ENCODE assay signal across 1 cellular context in the genomic region with DNA sequence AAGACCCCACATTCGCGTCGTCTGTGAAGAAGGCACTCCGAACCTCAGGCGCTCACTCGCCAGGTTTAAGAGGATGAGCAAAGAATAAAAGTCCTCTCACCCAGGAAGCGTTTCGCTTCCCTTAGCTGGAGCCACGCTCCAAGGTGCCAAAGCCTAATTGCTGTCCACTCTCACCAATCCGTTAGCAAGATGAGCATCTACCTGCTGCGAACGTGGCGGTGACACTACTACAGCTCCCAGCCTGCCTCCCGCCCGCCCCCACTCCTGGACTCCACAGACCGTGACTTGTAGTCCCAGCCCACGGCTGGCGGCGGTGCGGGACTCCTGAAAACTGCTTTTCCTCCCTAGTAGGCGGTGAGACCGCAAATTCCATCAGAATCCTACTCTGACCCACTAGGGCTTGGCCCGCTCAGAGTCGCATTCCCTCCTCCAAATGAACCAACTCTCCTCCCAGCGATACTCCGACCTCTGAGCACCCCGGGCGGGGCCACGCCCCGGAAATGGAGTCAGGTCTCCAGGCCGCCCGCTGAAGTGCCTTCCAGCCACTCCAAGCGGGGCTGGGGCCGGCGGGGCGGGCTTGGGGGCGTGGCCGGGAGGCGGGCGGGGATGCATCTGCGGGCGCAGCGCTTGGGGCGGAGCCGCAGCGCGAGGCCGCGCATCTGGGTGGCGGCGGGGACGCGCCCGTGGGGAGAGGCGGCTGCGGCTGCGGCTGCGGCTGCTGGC.
TF ChIP-seq lines count a peak whose summit lies in the region.

No MANE protein-coding gene starts in this region.

TF ChIP-seq in H1, 55 proteins besides CTCF, POLR2A, EP300 and RAD21:
- no peak for TF ChIP-seq HDAC6 (IDR thresholded peaks at IDR 0.05; ENCODE audit: low read depth, low read length)
- TF ChIP-seq ZNF274 (IDR thresholded peaks at IDR 0.05; ENCODE audit: borderline replicate concordance, extremely low read depth, low read length) = no peak
- no peak for TF ChIP-seq KDM5A (IDR thresholded peaks at IDR 0.05; ENCODE audit: low read length)
- peak; percentile 92 for TF ChIP-seq TBP (IDR thresholded peaks at IDR 0.05; ENCODE audit: low read depth, low read length)
- no peak for TF ChIP-seq RBBP5 (IDR thresholded peaks at IDR 0.05; ENCODE audit: borderline replicate concordance, low read depth, low read length)
- no peak for TF ChIP-seq BRCA1 (IDR thresholded peaks at IDR 0.05; ENCODE audit: low read depth, low read length)
- no peak for TF ChIP-seq SP2 (IDR thresholded peaks at IDR 0.05; ENCODE audit: low read length)
- peak; percentile 80 for TF ChIP-seq POLR2AphosphoS5 (IDR thresholded peaks at IDR 0.05; ENCODE audit: low read depth, low read length)
- peak; percentile 63; the same call in 1 of the 2 replicates for TF ChIP-seq SP1 (IDR thresholded peaks at IDR 0.05; ENCODE audit: low read depth, low read length)
- no peak for TF ChIP-seq CBX8 (IDR thresholded peaks at IDR 0.05; ENCODE audit: borderline replicate concordance, low read depth, low read length)
- TF ChIP-seq BCL11A (IDR thresholded peaks at IDR 0.05; ENCODE audit: low read depth in 2 of 2, low read length in 2 of 2) = no peak
- TF ChIP-seq GABPA (IDR thresholded peaks at IDR 0.05; ENCODE audit: borderline replicate concordance, insufficient read depth, low read length) = no peak
- TF ChIP-seq KDM4A (IDR thresholded peaks at IDR 0.05; ENCODE audit: low read depth, low read length, severe bottlenecking) = peak; percentile 62
- TF ChIP-seq BACH1 (IDR thresholded peaks at IDR 0.05; ENCODE audit: low read length) = peak; percentile 5; the same call in 1 of the 2 replicates
- TF ChIP-seq RFX5 (IDR thresholded peaks at IDR 0.05; ENCODE audit: borderline replicate concordance, low read depth, low read length) = no peak
- TF ChIP-seq SAP30 (IDR thresholded peaks at IDR 0.05; ENCODE audit: insufficient read depth, insufficient replicate concordance, low read length) = no peak
- TF ChIP-seq CHD1 (IDR thresholded peaks at IDR 0.05; ENCODE audit: low read depth, low read length) = no peak
- no peak for TF ChIP-seq SIRT6 (IDR thresholded peaks at IDR 0.05; ENCODE audit: low read length)
- TF ChIP-seq SRF (IDR thresholded peaks at IDR 0.05; ENCODE audit: low read depth, low read length) = no peak
- no peak for TF ChIP-seq NANOG (IDR thresholded peaks at IDR 0.05; ENCODE audit: insufficient read depth, low read depth, low read length, poor library complexity, severe bottlenecking)
- peak; percentile 52; the same call in 1 of the 2 replicates for TF ChIP-seq TEAD4 (IDR thresholded peaks at IDR 0.05; ENCODE audit: low read depth, low read length)
- TF ChIP-seq, protein P1, sequence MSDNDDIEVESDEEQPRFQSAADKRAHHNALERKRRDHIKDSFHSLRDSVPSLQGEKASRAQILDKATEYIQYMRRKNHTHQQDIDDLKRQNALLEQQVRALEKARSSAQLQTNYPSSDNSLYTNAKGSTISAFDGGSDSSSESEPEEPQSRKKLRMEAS (IDR thresholded peaks at IDR 0.05) = no peak
- no peak for TF ChIP-seq TCF12 (IDR thresholded peaks at IDR 0.05; ENCODE audit: low read depth, low read length)
- TF ChIP-seq, protein P2, sequence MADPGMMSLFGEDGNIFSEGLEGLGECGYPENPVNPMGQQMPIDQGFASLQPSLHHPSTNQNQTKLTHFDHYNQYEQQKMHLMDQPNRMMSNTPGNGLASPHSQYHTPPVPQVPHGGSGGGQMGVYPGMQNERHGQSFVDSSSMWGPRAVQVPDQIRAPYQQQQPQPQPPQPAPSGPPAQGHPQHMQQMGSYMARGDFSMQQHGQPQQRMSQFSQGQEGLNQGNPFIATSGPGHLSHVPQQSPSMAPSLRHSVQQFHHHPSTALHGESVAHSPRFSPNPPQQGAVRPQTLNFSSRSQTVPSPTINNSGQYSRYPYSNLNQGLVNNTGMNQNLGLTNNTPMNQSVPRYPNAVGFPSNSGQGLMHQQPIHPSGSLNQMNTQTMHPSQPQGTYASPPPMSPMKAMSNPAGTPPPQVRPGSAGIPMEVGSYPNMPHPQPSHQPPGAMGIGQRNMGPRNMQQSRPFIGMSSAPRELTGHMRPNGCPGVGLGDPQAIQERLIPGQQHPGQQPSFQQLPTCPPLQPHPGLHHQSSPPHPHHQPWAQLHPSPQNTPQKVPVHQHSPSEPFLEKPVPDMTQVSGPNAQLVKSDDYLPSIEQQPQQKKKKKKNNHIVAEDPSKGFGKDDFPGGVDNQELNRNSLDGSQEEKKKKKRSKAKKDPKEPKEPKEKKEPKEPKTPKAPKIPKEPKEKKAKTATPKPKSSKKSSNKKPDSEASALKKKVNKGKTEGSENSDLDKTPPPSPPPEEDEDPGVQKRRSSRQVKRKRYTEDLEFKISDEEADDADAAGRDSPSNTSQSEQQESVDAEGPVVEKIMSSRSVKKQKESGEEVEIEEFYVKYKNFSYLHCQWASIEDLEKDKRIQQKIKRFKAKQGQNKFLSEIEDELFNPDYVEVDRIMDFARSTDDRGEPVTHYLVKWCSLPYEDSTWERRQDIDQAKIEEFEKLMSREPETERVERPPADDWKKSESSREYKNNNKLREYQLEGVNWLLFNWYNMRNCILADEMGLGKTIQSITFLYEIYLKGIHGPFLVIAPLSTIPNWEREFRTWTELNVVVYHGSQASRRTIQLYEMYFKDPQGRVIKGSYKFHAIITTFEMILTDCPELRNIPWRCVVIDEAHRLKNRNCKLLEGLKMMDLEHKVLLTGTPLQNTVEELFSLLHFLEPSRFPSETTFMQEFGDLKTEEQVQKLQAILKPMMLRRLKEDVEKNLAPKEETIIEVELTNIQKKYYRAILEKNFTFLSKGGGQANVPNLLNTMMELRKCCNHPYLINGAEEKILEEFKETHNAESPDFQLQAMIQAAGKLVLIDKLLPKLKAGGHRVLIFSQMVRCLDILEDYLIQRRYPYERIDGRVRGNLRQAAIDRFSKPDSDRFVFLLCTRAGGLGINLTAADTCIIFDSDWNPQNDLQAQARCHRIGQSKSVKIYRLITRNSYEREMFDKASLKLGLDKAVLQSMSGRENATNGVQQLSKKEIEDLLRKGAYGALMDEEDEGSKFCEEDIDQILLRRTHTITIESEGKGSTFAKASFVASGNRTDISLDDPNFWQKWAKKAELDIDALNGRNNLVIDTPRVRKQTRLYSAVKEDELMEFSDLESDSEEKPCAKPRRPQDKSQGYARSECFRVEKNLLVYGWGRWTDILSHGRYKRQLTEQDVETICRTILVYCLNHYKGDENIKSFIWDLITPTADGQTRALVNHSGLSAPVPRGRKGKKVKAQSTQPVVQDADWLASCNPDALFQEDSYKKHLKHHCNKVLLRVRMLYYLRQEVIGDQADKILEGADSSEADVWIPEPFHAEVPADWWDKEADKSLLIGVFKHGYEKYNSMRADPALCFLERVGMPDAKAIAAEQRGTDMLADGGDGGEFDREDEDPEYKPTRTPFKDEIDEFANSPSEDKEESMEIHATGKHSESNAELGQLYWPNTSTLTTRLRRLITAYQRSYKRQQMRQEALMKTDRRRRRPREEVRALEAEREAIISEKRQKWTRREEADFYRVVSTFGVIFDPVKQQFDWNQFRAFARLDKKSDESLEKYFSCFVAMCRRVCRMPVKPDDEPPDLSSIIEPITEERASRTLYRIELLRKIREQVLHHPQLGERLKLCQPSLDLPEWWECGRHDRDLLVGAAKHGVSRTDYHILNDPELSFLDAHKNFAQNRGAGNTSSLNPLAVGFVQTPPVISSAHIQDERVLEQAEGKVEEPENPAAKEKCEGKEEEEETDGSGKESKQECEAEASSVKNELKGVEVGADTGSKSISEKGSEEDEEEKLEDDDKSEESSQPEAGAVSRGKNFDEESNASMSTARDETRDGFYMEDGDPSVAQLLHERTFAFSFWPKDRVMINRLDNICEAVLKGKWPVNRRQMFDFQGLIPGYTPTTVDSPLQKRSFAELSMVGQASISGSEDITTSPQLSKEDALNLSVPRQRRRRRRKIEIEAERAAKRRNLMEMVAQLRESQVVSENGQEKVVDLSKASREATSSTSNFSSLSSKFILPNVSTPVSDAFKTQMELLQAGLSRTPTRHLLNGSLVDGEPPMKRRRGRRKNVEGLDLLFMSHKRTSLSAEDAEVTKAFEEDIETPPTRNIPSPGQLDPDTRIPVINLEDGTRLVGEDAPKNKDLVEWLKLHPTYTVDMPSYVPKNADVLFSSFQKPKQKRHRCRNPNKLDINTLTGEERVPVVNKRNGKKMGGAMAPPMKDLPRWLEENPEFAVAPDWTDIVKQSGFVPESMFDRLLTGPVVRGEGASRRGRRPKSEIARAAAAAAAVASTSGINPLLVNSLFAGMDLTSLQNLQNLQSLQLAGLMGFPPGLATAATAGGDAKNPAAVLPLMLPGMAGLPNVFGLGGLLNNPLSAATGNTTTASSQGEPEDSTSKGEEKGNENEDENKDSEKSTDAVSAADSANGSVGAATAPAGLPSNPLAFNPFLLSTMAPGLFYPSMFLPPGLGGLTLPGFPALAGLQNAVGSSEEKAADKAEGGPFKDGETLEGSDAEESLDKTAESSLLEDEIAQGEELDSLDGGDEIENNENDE (IDR thresholded peaks at IDR 0.05; ENCODE audit: insufficient replicate concordance, low read length) = no peak
- TF ChIP-seq SIX5 (IDR thresholded peaks at IDR 0.05; ENCODE audit: low read depth, low read length) = no peak
- TF ChIP-seq RNF2 (IDR thresholded peaks at IDR 0.05; ENCODE audit: borderline replicate concordance, low read depth, low read length, missing control alignments, poor library complexity, severe bottlenecking) = no peak
- peak; percentile 15; the same call in 1 of the 2 replicates for TF ChIP-seq GTF2F1 (IDR thresholded peaks at IDR 0.05; ENCODE audit: borderline replicate concordance, low read depth, low read length)
- no peak for TF ChIP-seq KDM1A (IDR thresholded peaks at IDR 0.05; ENCODE audit: borderline replicate concordance, low read length)
- peak; percentile 94 for TF ChIP-seq TAF1 (IDR thresholded peaks at IDR 0.05; ENCODE audit: low read depth, low read length)
- TF ChIP-seq CTBP2 (IDR thresholded peaks at IDR 0.05; ENCODE audit: borderline replicate concordance, insufficient read depth, insufficient read length, low read length) = no peak
- TF ChIP-seq NRF1 (IDR thresholded peaks at IDR 0.05; ENCODE audit: low read depth, low read length) = no peak
- 0 out of 4 replicates have a peak, but pooled peaks of 1 of the 2 experiments have one; percentile 60 for TF ChIP-seq SIN3A (conservative IDR thresholded peaks at IDR 0.05 in 1 of 2, IDR thresholded peaks at IDR 0.05 in 1 of 2; ENCODE audit: low read depth in 1 of 2, low read length in 2 of 2)
- TF ChIP-seq HDAC2 (IDR thresholded peaks at IDR 0.05; ENCODE audit: borderline replicate concordance in 1 of 2, low read depth in 2 of 2, low read length in 2 of 2) = peak in 1 of 2 experiments; percentile 74; a peak in 1 of 4 replicates
- peak; percentile 89 for TF ChIP-seq TAF7 (optimal IDR thresholded peaks at IDR 0.05; ENCODE audit: borderline replicate concordance, low read depth, low read length)
- TF ChIP-seq, protein P3, sequence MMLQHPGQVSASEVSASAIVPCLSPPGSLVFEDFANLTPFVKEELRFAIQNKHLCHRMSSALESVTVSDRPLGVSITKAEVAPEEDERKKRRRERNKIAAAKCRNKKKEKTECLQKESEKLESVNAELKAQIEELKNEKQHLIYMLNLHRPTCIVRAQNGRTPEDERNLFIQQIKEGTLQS (IDR thresholded peaks at IDR 0.05; ENCODE audit: insufficient read depth, low read depth, low read length) = no peak
- TF ChIP-seq JUND (IDR thresholded peaks at IDR 0.05; ENCODE audit: low read length) = no peak
- TF ChIP-seq ATF2 (IDR thresholded peaks at IDR 0.05; ENCODE audit: low read length) = no peak
- TF ChIP-seq PHF8 (conservative IDR thresholded peaks at IDR 0.05; ENCODE audit: low read depth, low read length) = peak; percentile 78
- no peak for TF ChIP-seq USF2 (IDR thresholded peaks at IDR 0.05; ENCODE audit: low read length)
- TF ChIP-seq MAFK (IDR thresholded peaks at IDR 0.05; ENCODE audit: low read depth, low read length) = no peak
- no peak for TF ChIP-seq EZH2 (IDR thresholded peaks at IDR 0.05; ENCODE audit: low read depth, low read length, severe bottlenecking)
- no peak for TF ChIP-seq EGR1 (IDR thresholded peaks at IDR 0.05; ENCODE audit: borderline replicate concordance, low read depth, low read length)
- no peak for TF ChIP-seq POU5F1 (IDR thresholded peaks at IDR 0.05; ENCODE audit: low read depth, low read length)
- TF ChIP-seq ASH2L (IDR thresholded peaks at IDR 0.05; ENCODE audit: low read length) = peak; percentile 77
- no peak for TF ChIP-seq RXRA (IDR thresholded peaks at IDR 0.05; ENCODE audit: insufficient read depth, low read depth, low read length)
- TF ChIP-seq, protein P4, sequence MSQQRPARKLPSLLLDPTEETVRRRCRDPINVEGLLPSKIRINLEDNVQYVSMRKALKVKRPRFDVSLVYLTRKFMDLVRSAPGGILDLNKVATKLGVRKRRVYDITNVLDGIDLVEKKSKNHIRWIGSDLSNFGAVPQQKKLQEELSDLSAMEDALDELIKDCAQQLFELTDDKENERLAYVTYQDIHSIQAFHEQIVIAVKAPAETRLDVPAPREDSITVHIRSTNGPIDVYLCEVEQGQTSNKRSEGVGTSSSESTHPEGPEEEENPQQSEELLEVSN (IDR thresholded peaks at IDR 0.05) = no peak
- TF ChIP-seq YY1 (IDR thresholded peaks at IDR 0.05; ENCODE audit: low read depth, low read length) = no peak
